10 cellular contexts compared by ENCODE assay signal in genomic region chr1:1359668-1360468, GRCh38. TPM values are rescaled to one million over a fixed set of nuclear protein-coding genes. Genes with fewer than 3 reads are reported as not detected.
A peak's percentile ranks its signal among the peaks of the same experiment; 100 is the strongest.
DNase-seq lines count a peak whose midpoint lies in the region; ATAC-seq, FAIRE-seq and TF ChIP-seq lines count a peak whose summit lies in the region.
"Had no signal": no experiment of that assay in that cellular context is flagged by ENCODE, and none has a peak within 500 bp of the region (broad histone marks: within the 10 kb centered on the region; RNA-seq: fewer than 3 reads in every experiment).

No MANE protein-coding gene starts in this region.

- TF ChIP-seq CTCF in HCT116 (IDR thresholded peaks at IDR 0.05 in 2 of 3, conservative IDR thresholded peaks at IDR 0.05 in 1 of 3; ENCODE audit: borderline replicate concordance in 1 of 3, insufficient read depth in 1 of 3, low read depth in 2 of 3, low read length in 2 of 3) (no peak), K562 (IDR thresholded peaks at IDR 0.05 in 2 of 3, conservative IDR thresholded peaks at IDR 0.05 in 1 of 3; ENCODE audit: insufficient read depth in 2 of 3, low read depth in 1 of 3, low read length in 3 of 3) (no peak), GM13976 (IDR thresholded peaks at IDR 0.05; ENCODE audit: borderline replicate concordance, control extremely low read depth, extremely low read depth, insufficient read depth, missing control alignments) (no peak)

- WGBS in K562 (ENCODE audit: insufficient coverage, low coverage, missing lambda C conversion rate) = 81% methylated on average over 18 of the region's 28 CpGs

- H3K4me2 ChIP-seq in HCT116 (ENCODE audit: low read length) (peak overlapping the region; percentile 68), K562 (ENCODE audit: insufficient read depth, low read length) (no peak overlapping the region)

- no peak for FAIRE-seq in K562 (lab: Jason Lieb, UNC)

- H3K27ac ChIP-seq in HCT116 (ENCODE audit: low read depth, low read length) = peak overlapping the region; percentile 49
- H3K27ac ChIP-seq in K562 (ENCODE audit: extremely low read depth, low read depth, low read length) = no peak overlapping the region
- H3K27ac ChIP-seq in stomach smooth muscle (ENCODE audit: low read length) = peak overlapping the region; percentile 87

- H4K20me1 ChIP-seq in HCT116 (ENCODE audit: insufficient read depth) = no peaks in the 10 kb centered on the region
- H4K20me1 ChIP-seq in K562 (replicated peaks; ENCODE audit: control insufficient read depth, insufficient read depth, low read length) = no peaks in the 10 kb centered on the region

- in situ Hi-C loops in K562 (cut with MboI) (loop anchor here (10.0 kb wide), 1 partner anchor 555 kb away; the partner anchor contains the start of genes CALML6 and TMEM52), GM13976 (cut with MboI; ENCODE audit: low sequenced_read_pairs, unreplicated experiment) (no loop called here)

- DNase-seq in HCT116 (ENCODE audit: low read depth, low spot score) = no peak
- DNase-seq in K562 (ENCODE audit: extremely low read depth in 1 of 4, low spot score in 3 of 4) = no peak
- DNase-seq in islet precursor cell = peak; percentile 88
- DNase-seq in GM13976 (ENCODE audit: low spot score) = no peak
- DNase-seq in MV-4-11 (lab: John Stamatoyannopoulos, UW) = no peak
- DNase-seq: midbrain, NCI-H1092 had no signal

- ATAC-seq in HCT116 = peak; percentile 1; the same call in 1 of the 2 replicates
- no peak for ATAC-seq in K562
- no peak for ATAC-seq in esophagus mucosa
- no peak for ATAC-seq in GM19455 (IDR thresholded peaks at IDR 0.05; ENCODE audit: unreplicated experiment)

- intact Hi-C loops in HCT116 (cut with micrococcal nuclease) = no loop called here
- intact Hi-C loops in K562 (cut with micrococcal nuclease) = no loop called here

- TF ChIP-seq RAD21 in HCT116 (IDR thresholded peaks at IDR 0.05; ENCODE audit: low read depth) = no peak
- TF ChIP-seq RAD21 in K562 (CRISPR knock-in tag; conservative IDR thresholded peaks at IDR 0.05 in 1 of 2, IDR thresholded peaks at IDR 0.05 in 1 of 2) = no peak

- peaks cover 24 to 57% of the 10 kb centered on the region in 2 experiments for H3K4me1 ChIP-seq in HCT116 (ENCODE audit: control insufficient read depth in 1 of 2, insufficient read depth in 2 of 2, low read length in 2 of 2)
- H3K4me1 ChIP-seq in K562 (replicated peaks in 1 of 2; ENCODE audit: control insufficient read depth in 2 of 2, insufficient read depth in 2 of 2, low read length in 2 of 2) = peaks cover 19 to 67% of the 10 kb centered on the region in 2 experiments
- peaks cover 44% of the 10 kb centered on the region for H3K4me1 ChIP-seq in stomach smooth muscle (ENCODE audit: control insufficient read depth, insufficient read depth, low read length)

- RAD21 ChIA-PET in HCT116 (lab: Charles Lee; ENCODE audit: low non-redundant PET in 1 of 2, low total read pairs in 2 of 2, uncharacterized antibody in 2 of 2, unreplicated experiment in 2 of 2) = interaction anchor here in 1 of 2 experiments (1.2 kb wide), 1 partner anchor 12 kb away, joined by 3 read pairs; no protein-coding TSS in a partner anchor

- H3K79me2 ChIP-seq in HCT116 (ENCODE audit: insufficient read depth, low read length) (no peaks in the 10 kb centered on the region), K562 (ENCODE audit: control insufficient read depth, insufficient read depth, low read length) (peaks cover 10% of the 10 kb centered on the region; the same call in 2 of the 3 replicates)

- POLR2A ChIA-PET in HCT116 (lab: Charles Lee) = no interaction called here
- POLR2A ChIA-PET in K562 (lab: Yijun Ruan, JAX) = no interaction called here

- H3K4me3 ChIP-seq in HCT116 (replicated peaks in 1 of 2; ENCODE audit: low read depth in 1 of 2, low read length in 2 of 2) = no peak overlapping the region
- H3K4me3 ChIP-seq in K562 = no peak overlapping the region
- H3K4me3 ChIP-seq in stomach smooth muscle (ENCODE audit: low read length in 2 of 2) = no peak overlapping the region

- TF ChIP-seq POLR2A in HCT116 (IDR thresholded peaks at IDR 0.05; ENCODE audit: borderline replicate concordance, extremely low read depth, insufficient read depth, insufficient read length) = no peak
- TF ChIP-seq POLR2A in K562 (conservative IDR thresholded peaks at IDR 0.05) = no peak

- H3K27me3 ChIP-seq in HCT116 (ENCODE audit: insufficient read depth, low read length) = no peaks in the 10 kb centered on the region
- no peaks in the 10 kb centered on the region; a peak in 1 of 5 replicates for H3K27me3 ChIP-seq in K562 (ENCODE audit: control insufficient read depth in 2 of 2, insufficient read depth in 2 of 2, low read length in 2 of 2)
- H3K27me3 ChIP-seq in stomach smooth muscle (ENCODE audit: control insufficient read depth in 1 of 2, insufficient read depth in 2 of 2, low read length in 2 of 2) = no peaks in the 10 kb centered on the region

- peak overlapping the region; percentile 51 for H3K9ac ChIP-seq in HCT116 (ENCODE audit: low read length)
- H3K9ac ChIP-seq in K562 (ENCODE audit: insufficient read depth in 1 of 2, low read depth in 2 of 2, low read length in 2 of 2) = peak overlapping the region in 1 of 2 experiments; percentile 54; a peak in 1 of 4 replicates
- H3K9ac ChIP-seq in stomach smooth muscle (ENCODE audit: low read length in 2 of 2) = peak overlapping the region in 1 of 2 donors; percentile 15

- H3K36me3 ChIP-seq in HCT116 (ENCODE audit: control insufficient read depth in 1 of 2, insufficient read depth in 2 of 2, low read length in 2 of 2) (no peaks in the 10 kb centered on the region), K562 (ENCODE audit: control insufficient read depth, insufficient read depth, low read length) (no peaks in the 10 kb centered on the region), stomach smooth muscle (ENCODE audit: control insufficient read depth in 2 of 2, insufficient read depth in 2 of 2, low read length in 2 of 2) (no peaks in the 10 kb centered on the region)

- H2AFZ ChIP-seq in HCT116 (ENCODE audit: low read depth, low read length, poor library complexity, severe bottlenecking) (no peak overlapping the region), K562 (ENCODE audit: low read depth, low read length) (no peak overlapping the region)

- no peaks in the 10 kb centered on the region for H3K9me1 ChIP-seq in K562 (ENCODE audit: control insufficient read depth, insufficient read depth, low read length)

- no TSS peak for BruUV-seq in HCT116 (replicated peaks; lab: Mats Ljungman, UMichigan)
- no TSS peak for BruUV-seq in K562 (replicated peaks; lab: Mats Ljungman, UMichigan)

- CTCF ChIA-PET in HCT116 (lab: Charles Lee) (no interaction called here), K562 (lab: Yijun Ruan, JAX; ENCODE audit: low intra/inter-chr PET ratio) (no interaction called here)

- no peak for TF ChIP-seq EP300 in K562 (IDR thresholded peaks at IDR 0.05; ENCODE audit: low read length)

- H3K9me3 ChIP-seq in HCT116 (ENCODE audit: control insufficient read depth in 1 of 2, insufficient read depth in 1 of 2, low read depth in 1 of 2, low read length in 2 of 2) = no peaks in the 10 kb centered on the region
- H3K9me3 ChIP-seq in K562 (replicated peaks; ENCODE audit: control insufficient read depth, insufficient read depth, low read depth, low read length) = 0 out of 2 replicates have a peak, but pooled peaks cover 2% of the 10 kb centered on the region
- no peaks in the 10 kb centered on the region for H3K9me3 ChIP-seq in stomach smooth muscle (ENCODE audit: control insufficient read depth in 2 of 2, low read length in 2 of 2)

- no peaks in the 10 kb centered on the region for H3K9me2 ChIP-seq in HCT116 (ENCODE audit: insufficient read depth)

RNA-seq across cellular contexts. Expression of gene MXRA8, which starts 1.5 kb away (rescaled TPM):
- total RNA-seq in HCT116 (2021; ENCODE audit: unreplicated experiment) (0.74 TPM), K562 (2014; rRNA removed) (7.3 and 12.4 TPM in 2 replicates), K562 (2014; rRNA removed; fragmentation: Illumina TruSeq; extraction: Trizol) (2.1 and 2.7 TPM in 2 replicates), K562 (2015; rRNA removed; fragmentation: Illumina TruSeq; extraction: Trizol) (4.8 and 5.5 TPM in 2 replicates), K562 (2021) (9.1 and 10.8 TPM in 2 replicates), esophagus mucosa (2.0 TPM)
- 3.6 and 3.7 TPM in 2 replicates for polyA plus RNA-seq in HCT116 (2012)
- 12.2 and 30.9 TPM in 2 replicates for total RNA-seq in K562 (2011; cell fraction: chromatin; rRNA removed; ENCODE audit: low replicate concordance)
- 39.7 and 42.5 TPM in 2 replicates for total RNA-seq in K562 (2011; cell fraction: nucleolus; rRNA removed)
- 29.8 and 30.7 TPM in 2 replicates for total RNA-seq in K562 (2011; cell fraction: nucleoplasm; rRNA removed)
- polyA plus RNA-seq in K562 (2011; rRNA removed) (2.9 and 9.0 TPM in 2 replicates), K562 (2014; fragmentation: Illumina TruSeq; extraction: Trizol) (6.3 and 9.2 TPM in 2 replicates), K562 (2014; fragmentation: Nextera tagmentation; extraction: Ambion mirVana) (under 1 TPM; 0.66 to 0.83 TPM), K562 (2014; rRNA removed) (11.3 and 13.1 TPM in 2 replicates)
- polyA plus RNA-seq in K562 (2011; cell fraction: cytosol; rRNA removed) = 4.0 and 38.2 TPM in 2 replicates
- polyA plus RNA-seq in K562 (2011; cell fraction: nucleus; rRNA removed) = 18.3 and 101 TPM in 2 replicates
- 13.9 and 20.4 TPM in 2 replicates for polyA plus RNA-seq in K562 (2012)
- polyA minus RNA-seq in K562 (2011; rRNA and poly(A)+ RNA removed) = 0.75 and 3.0 TPM in 2 replicates
- polyA minus RNA-seq in K562 (2011; cell fraction: cytosol; rRNA and poly(A)+ RNA removed) = 2.1 and 10.7 TPM in 2 replicates
- 1.4 and 8.2 TPM in 2 replicates for polyA minus RNA-seq in K562 (2011; cell fraction: nucleus; rRNA and poly(A)+ RNA removed)

RNA-seq across cellular contexts. Expression of gene DVL1, which starts 10.7 kb away (rescaled TPM):
- 160 TPM for total RNA-seq in HCT116 (2021; ENCODE audit: unreplicated experiment)
- 193 and 219 TPM in 2 replicates for polyA plus RNA-seq in HCT116 (2012)
- 53.3 and 207 TPM in 2 replicates for total RNA-seq in K562 (2011; cell fraction: chromatin; rRNA removed; ENCODE audit: low replicate concordance)
- total RNA-seq in K562 (2011; cell fraction: nucleolus; rRNA removed) = 213 and 235 TPM in 2 replicates
- total RNA-seq in K562 (2011; cell fraction: nucleoplasm; rRNA removed) = 85.9 and 103 TPM in 2 replicates
- 135 and 143 TPM in 2 replicates for total RNA-seq in K562 (2014; rRNA removed)
- total RNA-seq in K562 (2014; rRNA removed; fragmentation: Illumina TruSeq; extraction: Trizol) = 3.5 and 6.3 TPM in 2 replicates
- 50.9 and 51.7 TPM in 2 replicates for total RNA-seq in K562 (2015; rRNA removed; fragmentation: Illumina TruSeq; extraction: Trizol)
- total RNA-seq in K562 (2021) = 106 and 118 TPM in 2 replicates
- 24.3 and 42.1 TPM in 2 replicates for polyA plus RNA-seq in K562 (2011; rRNA removed)
- polyA plus RNA-seq in K562 (2011; cell fraction: cytosol; rRNA removed) = 39.8 and 107 TPM in 2 replicates
- 353 and 531 TPM in 2 replicates for polyA plus RNA-seq in K562 (2011; cell fraction: nucleus; rRNA removed)
- polyA plus RNA-seq in K562 (2012) = 65.5 and 75.0 TPM in 2 replicates
- 13.9 and 43.4 TPM in 2 replicates for polyA plus RNA-seq in K562 (2014; fragmentation: Illumina TruSeq; extraction: Trizol)
- polyA plus RNA-seq in K562 (2014; fragmentation: Nextera tagmentation; extraction: Ambion mirVana) = under 1 TPM; 0.62 to 0.63 TPM
- polyA plus RNA-seq in K562 (2014; rRNA removed) = 119 and 136 TPM in 2 replicates
- 5.6 and 11.7 TPM in 2 replicates for polyA minus RNA-seq in K562 (2011; rRNA and poly(A)+ RNA removed)
- polyA minus RNA-seq in K562 (2011; cell fraction: cytosol; rRNA and poly(A)+ RNA removed) = 32.9 and 47.2 TPM in 2 replicates
- 69.3 and 81.9 TPM in 2 replicates for polyA minus RNA-seq in K562 (2011; cell fraction: nucleus; rRNA and poly(A)+ RNA removed)
- total RNA-seq in esophagus mucosa = 48.5 TPM

RNA-seq across cellular contexts. Expression of gene AURKAIP1, which starts 15.1 kb away (rescaled TPM):
- total RNA-seq in HCT116 (2021; ENCODE audit: unreplicated experiment) (200 TPM), K562 (2014; rRNA removed) (478 and 554 TPM in 2 replicates), K562 (2014; rRNA removed; fragmentation: Illumina TruSeq; extraction: Trizol) (19.4 and 34.6 TPM in 2 replicates), K562 (2015; rRNA removed; fragmentation: Illumina TruSeq; extraction: Trizol) (113 and 115 TPM in 2 replicates), K562 (2021) (346 and 388 TPM in 2 replicates), esophagus mucosa (117 TPM)
- polyA plus RNA-seq in HCT116 (2012) = 114 and 142 TPM in 2 replicates
- 23.0 and 76.1 TPM in 2 replicates for total RNA-seq in K562 (2011; cell fraction: chromatin; rRNA removed; ENCODE audit: low replicate concordance)
- 97.2 and 110 TPM in 2 replicates for total RNA-seq in K562 (2011; cell fraction: nucleolus; rRNA removed)
- total RNA-seq in K562 (2011; cell fraction: nucleoplasm; rRNA removed) = 49.6 and 53.2 TPM in 2 replicates
- polyA plus RNA-seq in K562 (2011; rRNA removed) (92.0 and 96.0 TPM in 2 replicates), K562 (2014; fragmentation: Illumina TruSeq; extraction: Trizol) (66.4 and 151 TPM in 2 replicates), K562 (2014; fragmentation: Nextera tagmentation; extraction: Ambion mirVana) (10 to 100 TPM in 1 of 2 experiments, 1 to 10 TPM in 1; 7.8 to 32.9 TPM), K562 (2014; rRNA removed) (385 and 391 TPM in 2 replicates)
- 83.3 and 266 TPM in 2 replicates for polyA plus RNA-seq in K562 (2011; cell fraction: cytosol; rRNA removed)
- 80.6 and 118 TPM in 2 replicates for polyA plus RNA-seq in K562 (2011; cell fraction: nucleus; rRNA removed)
- polyA plus RNA-seq in K562 (2012) = 196 and 204 TPM in 2 replicates
- polyA minus RNA-seq in K562 (2011; rRNA and poly(A)+ RNA removed) = 16.0 and 24.9 TPM in 2 replicates
- polyA minus RNA-seq in K562 (2011; cell fraction: cytosol; rRNA and poly(A)+ RNA removed) = 55.8 and 62.3 TPM in 2 replicates
- polyA minus RNA-seq in K562 (2011; cell fraction: nucleus; rRNA and poly(A)+ RNA removed) = 24.6 and 29.9 TPM in 2 replicates

RNA-seq across cellular contexts. Expression of gene TAS1R3, which starts 28.8 kb away (rescaled TPM):
- total RNA-seq in HCT116 (2021; ENCODE audit: unreplicated experiment) (0.07 TPM), K562 (2014; rRNA removed) (0.12 TPM in 1 of 2 replicates, not detected in the other), K562 (2014; rRNA removed; fragmentation: Illumina TruSeq; extraction: Trizol) (not detected in 2 replicates), K562 (2015; rRNA removed; fragmentation: Illumina TruSeq; extraction: Trizol) (0.04 TPM in 1 of 2 replicates, not detected in the other), K562 (2021) (0.07 and 0.09 TPM in 2 replicates), esophagus mucosa (0.56 TPM)
- 0.33 and 0.37 TPM in 2 replicates for polyA plus RNA-seq in HCT116 (2012)
- 0.19 and 0.58 TPM in 2 replicates for total RNA-seq in K562 (2011; cell fraction: chromatin; rRNA removed; ENCODE audit: low replicate concordance)
- total RNA-seq in K562 (2011; cell fraction: nucleolus; rRNA removed) = 0.53 and 0.67 TPM in 2 replicates
- total RNA-seq in K562 (2011; cell fraction: nucleoplasm; rRNA removed) = 0.15 and 0.23 TPM in 2 replicates
- polyA plus RNA-seq in K562 (2011; rRNA removed) (0.05 TPM in 1 of 2 replicates, not detected in the other), K562 (2014; fragmentation: Illumina TruSeq; extraction: Trizol) (not detected in 2 replicates), K562 (2014; fragmentation: Nextera tagmentation; extraction: Ambion mirVana) (not detected), K562 (2014; rRNA removed) (0.03 and 0.13 TPM in 2 replicates)
- 0.03 and 0.06 TPM in 2 replicates for polyA plus RNA-seq in K562 (2011; cell fraction: cytosol; rRNA removed)
- 0.25 and 0.31 TPM in 2 replicates for polyA plus RNA-seq in K562 (2011; cell fraction: nucleus; rRNA removed)
- polyA plus RNA-seq in K562 (2012) = 0.26 and 0.37 TPM in 2 replicates
- polyA minus RNA-seq in K562 (2011; rRNA and poly(A)+ RNA removed) = not detected in 2 replicates
- polyA minus RNA-seq in K562 (2011; cell fraction: cytosol; rRNA and poly(A)+ RNA removed) = not detected in 2 replicates
- 0.13 and 0.22 TPM in 2 replicates for polyA minus RNA-seq in K562 (2011; cell fraction: nucleus; rRNA and poly(A)+ RNA removed)

RNA-seq across cellular contexts. Expression of gene CPTP, which starts 35.3 kb away (rescaled TPM):
- 16.3 TPM for total RNA-seq in HCT116 (2021; ENCODE audit: unreplicated experiment)
- 11.2 and 13.9 TPM in 2 replicates for polyA plus RNA-seq in HCT116 (2012)
- 3.4 and 22.1 TPM in 2 replicates for total RNA-seq in K562 (2011; cell fraction: chromatin; rRNA removed; ENCODE audit: low replicate concordance)
- 31.8 and 32.0 TPM in 2 replicates for total RNA-seq in K562 (2011; cell fraction: nucleolus; rRNA removed)
- total RNA-seq in K562 (2011; cell fraction: nucleoplasm; rRNA removed) = 11.2 and 13.9 TPM in 2 replicates
- 21.6 and 33.4 TPM in 2 replicates for total RNA-seq in K562 (2014; rRNA removed)
- total RNA-seq in K562 (2014; rRNA removed; fragmentation: Illumina TruSeq; extraction: Trizol) = 3.0 and 3.5 TPM in 2 replicates
- total RNA-seq in K562 (2015; rRNA removed; fragmentation: Illumina TruSeq; extraction: Trizol) = 8.4 and 10.1 TPM in 2 replicates
- total RNA-seq in K562 (2021) = 25.4 and 25.8 TPM in 2 replicates
- 3.5 and 5.7 TPM in 2 replicates for polyA plus RNA-seq in K562 (2011; rRNA removed)
- 7.2 and 32.1 TPM in 2 replicates for polyA plus RNA-seq in K562 (2011; cell fraction: cytosol; rRNA removed)
- polyA plus RNA-seq in K562 (2011; cell fraction: nucleus; rRNA removed) = 5.6 and 10.3 TPM in 2 replicates
- polyA plus RNA-seq in K562 (2012) = 14.5 and 17.3 TPM in 2 replicates
- 2.7 and 9.1 TPM in 2 replicates for polyA plus RNA-seq in K562 (2014; fragmentation: Illumina TruSeq; extraction: Trizol)
- polyA plus RNA-seq in K562 (2014; fragmentation: Nextera tagmentation; extraction: Ambion mirVana) = under 1 TPM; 0.11 to 0.20 TPM
- 12.4 and 12.9 TPM in 2 replicates for polyA plus RNA-seq in K562 (2014; rRNA removed)
- 2.1 and 2.4 TPM in 2 replicates for polyA minus RNA-seq in K562 (2011; rRNA and poly(A)+ RNA removed)
- 9.2 and 12.1 TPM in 2 replicates for polyA minus RNA-seq in K562 (2011; cell fraction: cytosol; rRNA and poly(A)+ RNA removed)
- 14.0 and 17.8 TPM in 2 replicates for polyA minus RNA-seq in K562 (2011; cell fraction: nucleus; rRNA and poly(A)+ RNA removed)
- total RNA-seq in esophagus mucosa = 25.1 TPM
